9 cellular contexts compared by ENCODE assay signal in the genomic region with DNA sequence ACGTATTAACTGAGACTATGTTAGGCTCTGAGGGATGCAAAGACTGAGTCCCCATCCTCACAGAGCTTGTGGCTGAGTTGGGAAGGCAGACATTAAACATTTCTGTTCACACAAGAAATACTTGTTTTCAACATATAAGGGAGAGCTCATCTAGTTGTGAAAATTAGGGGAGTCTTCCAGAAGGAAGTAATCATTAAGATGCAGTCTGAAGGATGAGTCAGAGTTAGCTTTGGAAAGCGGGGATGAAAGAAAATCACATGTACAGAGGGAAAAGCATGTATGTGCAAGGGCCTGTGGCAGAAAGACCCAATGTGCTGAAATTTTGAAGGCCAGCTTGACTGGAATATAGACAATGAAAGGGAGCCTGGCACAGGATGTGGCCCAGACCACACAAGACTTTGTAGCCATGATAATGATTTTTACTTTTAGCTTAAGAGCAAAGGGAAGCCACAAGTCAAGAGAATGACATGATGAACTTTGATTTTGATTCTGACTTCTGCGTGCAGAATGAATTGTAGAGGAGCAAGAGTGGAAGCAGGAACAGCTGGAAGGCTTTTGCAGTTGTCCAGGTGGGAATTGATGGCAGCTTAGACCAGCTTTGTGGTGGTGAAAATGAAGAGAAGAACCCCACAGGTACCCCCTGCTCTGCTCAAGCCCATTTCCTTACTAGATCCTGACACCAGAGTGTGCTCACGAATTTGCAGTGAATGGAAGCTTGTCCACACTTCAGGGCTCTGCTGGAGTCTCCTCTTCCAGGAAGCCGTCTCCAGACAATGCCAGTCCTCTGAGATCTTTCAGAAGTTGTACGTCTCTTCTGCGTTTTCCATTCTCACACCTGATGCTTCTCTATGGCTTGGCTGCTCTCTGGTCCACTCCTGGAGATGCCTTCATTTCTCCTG.
DNase-seq lines count a peak whose midpoint lies in the region; ATAC-seq and TF ChIP-seq lines count a peak whose summit lies in the region.
"Had no signal": no experiment of that assay in that cellular context is flagged by ENCODE, and none has a peak within 500 bp of the region (broad histone marks: within the 10 kb centered on the region; RNA-seq: fewer than 3 reads in every experiment).

No MANE protein-coding gene starts in this region.

- peak overlapping the region; percentile 55 for H3K27ac Mint-ChIP-seq in central memory CD8-positive, alpha-beta T cell (ENCODE audit: low read depth)
- H3K27ac Mint-ChIP-seq: activated B cell treated with CpG ODN at 0.5 μM for 24 hours had no signal

- peak; percentile 37 for ATAC-seq in PC-3
- peak; percentile 88 for ATAC-seq in central memory CD8-positive, alpha-beta T cell (replicated peaks; ENCODE audit: extremely low read depth, poor library complexity, severe bottlenecking)
- no peak for ATAC-seq in stimulated activated naive CD8-positive, alpha-beta T cell treated with anti-CD3 and anti-CD28 coated beads, Interleukin-15, Interleukin-2, amounts not matched to agents 100 U/mL and 50 U/mL, for 24 hours

- no peaks in the 10 kb centered on the region for H3K27me3 Mint-ChIP-seq in central memory CD8-positive, alpha-beta T cell
- H3K27me3 Mint-ChIP-seq: activated B cell treated with CpG ODN at 0.5 μM for 24 hours had no signal

- TF ChIP-seq CTCF in PC-3 (conservative IDR thresholded peaks at IDR 0.05; ENCODE audit: low read depth, low read length) = peak; percentile 44

- no peak overlapping the region for H3K4me3 ChIP-seq in PC-3 (ENCODE audit: low read length)

- H2AFZ ChIP-seq in PC-3 (ENCODE audit: low read length) = no peak overlapping the region

- POLR2A ChIA-PET in PC-3 (lab: Charles Lee; ENCODE audit: unreplicated experiment) = no interaction called here

- peaks cover 3% of the 10 kb centered on the region; the same call in 1 of the 2 replicates for H3K4me1 ChIP-seq in PC-3 (ENCODE audit: insufficient read depth, low read length)

- peaks cover 52% of the 10 kb centered on the region for H3K4me1 Mint-ChIP-seq in central memory CD8-positive, alpha-beta T cell

- no peaks in the 10 kb centered on the region for H3K9me3 ChIP-seq in PC-3 (ENCODE audit: low read length)

- intact Hi-C loops in PC-3 (cut with micrococcal nuclease) = loop anchor here (1.0 to 5.0 kb wide), 6 partner anchors 70 to 392 kb away; no protein-coding TSS in a partner anchor

- no peaks in the 10 kb centered on the region for H3K9me2 ChIP-seq in PC-3 (replicated peaks; ENCODE audit: low read length)

- H3F3A ChIP-seq in PC-3 (ENCODE audit: low read length, unreplicated experiment) = no peaks in the 10 kb centered on the region

- no peaks in the 10 kb centered on the region for H3K9me3 Mint-ChIP-seq in central memory CD8-positive, alpha-beta T cell
- H3K9me3 Mint-ChIP-seq: activated B cell treated with CpG ODN at 0.5 μM for 24 hours had no signal

- no peak overlapping the region for H3K9ac ChIP-seq in PC-3 (ENCODE audit: low read length)

- CTCF ChIA-PET in PC-3 (lab: Charles Lee) = interaction anchor here (0.6 to 1.7 kb wide), 9 partner anchors 9 to 282 kb away, joined by 3 to 14 read pairs (median 5); no protein-coding TSS in a partner anchor

- no peaks in the 10 kb centered on the region for H4K20me1 ChIP-seq in PC-3 (ENCODE audit: low read length)

- H3K27ac ChIP-seq in PC-3 (ENCODE audit: low read length) = no peak overlapping the region

- no peaks in the 10 kb centered on the region for H3K79me2 ChIP-seq in PC-3 (ENCODE audit: low read length)

- H3K36me3 ChIP-seq in PC-3 (ENCODE audit: low read depth, low read length) = no peaks in the 10 kb centered on the region

- no peak overlapping the region for H3K4me2 ChIP-seq in PC-3 (ENCODE audit: low read length)

- no TSS peak for BruUV-seq in PC-3 (replicated peaks; lab: Mats Ljungman, UMichigan)

- H3K4me3 Mint-ChIP-seq in central memory CD8-positive, alpha-beta T cell = peak overlapping the region; percentile 36
- H3K4me3 Mint-ChIP-seq: activated B cell treated with CpG ODN at 0.5 μM for 24 hours had no signal

- H3K27me3 ChIP-seq in PC-3 (ENCODE audit: low read length) = no peaks in the 10 kb centered on the region

- peak; percentile 10 for DNase-seq in activated effector memory CD4-positive, alpha-beta T cell treated with Interleukin-2 at 50 U/mL for 16 hours
- no peak for DNase-seq in activated effector memory CD4-positive, alpha-beta T cell treated with anti-CD3 and anti-CD28 coated beads, Interleukin-2, amount 50 U/mL, for 16 hours
- no peak for DNase-seq in PC-3
- DNase-seq in central memory CD8-positive, alpha-beta T cell (ENCODE audit: low spot score in 2 of 2) = peak; percentile 21 to 46
- peak; percentile 8 for DNase-seq in stimulated activated naive CD8-positive, alpha-beta T cell treated with anti-CD3 and anti-CD28 coated beads, Interleukin-15, Interleukin-2, amounts not matched to agents 100 U/mL and 50 U/mL, for 24 hours
- no peak for DNase-seq in middle frontal gyrus (ENCODE audit: extremely low spot score, low spot score)
- no peak for DNase-seq in NCI-H2196 (lab: John Stamatoyannopoulos, UW; ENCODE audit: unreplicated experiment)
- DNase-seq in NCI-H748 treated with DMSO at 0.1 percent for 48 hours (lab: John Stamatoyannopoulos, UW) = no peak
- DNase-seq: activated B cell treated with CpG ODN at 0.5 μM for 24 hours had no signal

- peaks cover 3% of the 10 kb centered on the region for H3K36me3 Mint-ChIP-seq in central memory CD8-positive, alpha-beta T cell (ENCODE audit: insufficient read depth)

Comparison
In these comparisons a context has a peak if more than half of its experiments do, and no peak if none do; other contexts are left out.
1. DNase-seq: peak in activated effector memory CD4-positive, alpha-beta T cell treated with Interleukin-2 at 50 U/mL for 16 hours (single experiment), central memory CD8-positive, alpha-beta T cell (2 of 2) and stimulated activated naive CD8-positive, alpha-beta T cell treated with anti-CD3 and anti-CD28 coated beads, Interleukin-15, Interleukin-2, amounts not matched to agents 100 U/mL and 50 U/mL, for 24 hours (single experiment); none in activated effector memory CD4-positive, alpha-beta T cell treated with anti-CD3 and anti-CD28 coated beads, Interleukin-2, amount 50 U/mL, for 16 hours (single experiment), PC-3 (single experiment), middle frontal gyrus (single experiment), NCI-H2196 (single experiment) and NCI-H748 treated with DMSO at 0.1 percent for 48 hours (single experiment).